ENCODE assay signal across 9 cellular contexts in the genomic region with DNA sequence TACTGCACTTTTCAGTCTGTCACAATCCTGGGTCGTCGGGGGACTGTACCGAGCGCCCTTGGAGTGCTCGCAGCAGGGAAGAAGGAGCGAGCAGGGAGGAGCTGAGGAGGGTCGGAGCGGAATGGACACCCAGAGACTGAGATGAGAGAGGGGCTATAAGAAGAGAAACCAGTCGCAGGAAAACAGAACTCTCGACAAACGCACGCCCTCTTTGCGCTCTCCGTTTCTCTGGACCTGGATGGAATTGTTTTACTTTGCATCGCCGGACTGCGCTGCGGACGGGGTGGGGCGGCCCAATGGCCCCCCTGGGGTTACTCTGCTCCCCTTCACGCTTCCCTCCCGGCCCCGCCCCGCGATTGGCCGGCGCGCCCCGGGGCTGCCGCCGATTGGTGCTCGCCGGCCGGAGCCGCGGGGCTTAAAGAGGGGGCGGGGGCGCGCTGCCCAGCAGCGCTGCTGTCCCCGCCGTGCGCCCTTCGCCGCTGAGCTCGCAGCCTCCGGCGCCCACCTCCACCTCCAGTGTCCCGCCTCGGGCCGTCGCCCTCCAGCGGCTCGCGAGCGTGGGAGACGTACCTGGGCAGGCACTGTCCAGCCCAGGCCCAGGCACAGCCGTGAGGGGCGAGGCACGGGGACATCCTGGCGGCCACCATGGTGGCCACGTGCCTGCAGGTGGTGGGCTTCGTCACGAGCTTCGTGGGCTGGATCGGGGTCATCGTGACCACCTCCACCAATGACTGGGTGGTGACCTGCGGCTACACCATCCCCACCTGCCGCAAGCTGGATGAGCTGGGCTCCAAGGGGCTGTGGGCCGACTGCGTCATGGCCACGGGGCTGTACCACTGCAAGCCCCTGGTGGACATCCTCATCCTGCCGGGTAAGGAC. TPM values are rescaled to one million over a fixed set of nuclear protein-coding genes. Genes with fewer than 3 reads are reported as not detected.
DNase-seq lines count a peak whose midpoint lies in the region; ATAC-seq, FAIRE-seq and TF ChIP-seq lines count a peak whose summit lies in the region.
"Had no signal": no experiment of that assay in that cellular context is flagged by ENCODE, and none has a peak within 500 bp of the region (broad histone marks: within the 10 kb centered on the region; RNA-seq: fewer than 3 reads in every experiment).

A gene (plus strand): TSS at position 447 of the 879 bp plus-strand sequence. CDS start 199 bp downstream, at position 646.

- 24% methylated on average over 29 of the region's 73 CpGs for WGBS in HepG2 (ENCODE audit: low lambda C conversion rate)

- H3K4me3 Mint-ChIP-seq in stimulated activated naive CD8-positive, alpha-beta T cell treated with anti-CD3 and anti-CD28 coated beads, Interleukin-15, Interleukin-2, amounts not matched to agents 100 ng/mL and 50 ng/mL, for 24 hours = peak within 1 kb of the TSS; percentile 79

- peaks cover 43% of the 10 kb centered on the region for H3K27me3 Mint-ChIP-seq in stimulated activated naive CD8-positive, alpha-beta T cell treated with anti-CD3 and anti-CD28 coated beads, Interleukin-15, Interleukin-2, amounts not matched to agents 100 ng/mL and 50 ng/mL, for 24 hours

- TF ChIP-seq RAD21 in HepG2 (CRISPR knock-in tag; IDR thresholded peaks at IDR 0.05) = no peak

- no peaks in the 10 kb centered on the region for H3K36me3 Mint-ChIP-seq in stimulated activated naive CD8-positive, alpha-beta T cell treated with anti-CD3 and anti-CD28 coated beads, Interleukin-15, Interleukin-2, amounts not matched to agents 100 ng/mL and 50 ng/mL, for 24 hours (ENCODE audit: low read depth)

- no peak for TF ChIP-seq POLR2A in HepG2 (IDR thresholded peaks at IDR 0.05; ENCODE audit: insufficient read depth in 1 of 2, low read depth in 2 of 2, low read length in 2 of 2)

- H3K4me3 ChIP-seq in duodenal mucosa (ENCODE audit: low read depth in 1 of 2, low read length in 2 of 2) (peak within 1 kb of the TSS; percentile 60 to 67), HepG2 (replicated peaks in 1 of 3; ENCODE audit: insufficient read depth in 1 of 3, low read depth in 2 of 3, low read length in 3 of 3) (peak within 1 kb of the TSS; percentile 54 to 74 (median 55))

- peak; percentile 5 for DNase-seq in NCI-H1105 (lab: John Stamatoyannopoulos, UW)
- DNase-seq in NCI-H1105 treated with DMSO at 0.1 percent for 48 hours (lab: John Stamatoyannopoulos, UW) = no peak
- peak; percentile 12 for DNase-seq in NCI-H524 treated with DMSO at 0.1 percent for 48 hours (lab: John Stamatoyannopoulos, UW)
- DNase-seq in HepG2 (ENCODE audit: low spot score) = no peak
- DNase-seq in GM19239 (ENCODE audit: insufficient read length, low spot score) = no peak

- H3K4me1 Mint-ChIP-seq in stimulated activated naive CD8-positive, alpha-beta T cell treated with anti-CD3 and anti-CD28 coated beads, Interleukin-15, Interleukin-2, amounts not matched to agents 100 ng/mL and 50 ng/mL, for 24 hours (ENCODE audit: low read depth) = peaks cover 12% of the 10 kb centered on the region

- H4K20me1 ChIP-seq in HepG2 (ENCODE audit: insufficient read depth, low read length) = no peaks in the 10 kb centered on the region

- H3K27ac ChIP-seq in duodenal mucosa (ENCODE audit: low read depth, low read length) (no peak within 1 kb of the TSS), HepG2 (ENCODE audit: extremely low read length, insufficient read depth, low read length) (no peak within 1 kb of the TSS)
- H3K27ac ChIP-seq: C4-2B had no signal

- peak within 1 kb of the TSS; percentile 20 for H2AFZ ChIP-seq in HepG2 (ENCODE audit: low read length)

- BruUV-seq in HepG2 (replicated peaks; lab: Mats Ljungman, UMichigan) = no TSS peak

- H3K36me3 ChIP-seq in duodenal mucosa (ENCODE audit: control insufficient read depth in 1 of 2, insufficient read depth in 2 of 2, low read length in 2 of 2) (no peaks in the 10 kb centered on the region), HepG2 (replicated peaks in 1 of 2; ENCODE audit: control insufficient read depth in 1 of 2, insufficient read depth in 2 of 2, low read length in 2 of 2) (no peaks in the 10 kb centered on the region)

- H3K4me1 ChIP-seq in duodenal mucosa (ENCODE audit: control insufficient read depth in 1 of 2, insufficient read depth in 2 of 2, low read length in 2 of 2) (peaks cover 11 to 13% of the 10 kb centered on the region in 2 donors), HepG2 (ENCODE audit: insufficient read depth, low read length) (peaks cover 51% of the 10 kb centered on the region)

- CTCF ChIA-PET in HepG2 (lab: Yijun Ruan, JAX; ENCODE audit: low intra/inter-chr PET ratio, low total read pairs) = no interaction called here

- H3K27me3 ChIP-seq in duodenal mucosa (ENCODE audit: control insufficient read depth in 1 of 2, insufficient read depth in 2 of 2, low read length in 2 of 2) = peaks cover 21 to 32% of the 10 kb centered on the region in 2 donors
- H3K27me3 ChIP-seq in HepG2 (ENCODE audit: control insufficient read depth in 1 of 2, insufficient read depth in 2 of 2, low read length in 2 of 2) = no peaks in the 10 kb centered on the region; a peak in 1 of 5 replicates

- no peak within 1 kb of the TSS for H3K27ac Mint-ChIP-seq in stimulated activated naive CD8-positive, alpha-beta T cell treated with anti-CD3 and anti-CD28 coated beads, Interleukin-15, Interleukin-2, amounts not matched to agents 100 ng/mL and 50 ng/mL, for 24 hours

- in situ Hi-C loops in HepG2 (cut with HindIII; ENCODE audit: extremely low pct_ligation_motif_present, low pct_unique_long_range_greater_than_20kb) = loop anchor here (10.0 kb wide), 1 partner anchor 276 kb away; no protein-coding TSS in a partner anchor

- peak within 1 kb of the TSS; percentile 90 for H3K4me2 ChIP-seq in HepG2 (ENCODE audit: low read depth, low read length)

- intact Hi-C loops in HepG2 (cut with micrococcal nuclease; ENCODE audit: unreplicated experiment) = loop anchor here (1.0 kb wide), 1 partner anchor 81 kb away; no protein-coding TSS in a partner anchor

- POLR2A ChIA-PET in HepG2 (lab: Yijun Ruan, JAX) = no interaction called here

- H3K9ac ChIP-seq in duodenal mucosa (ENCODE audit: low read depth in 1 of 2, low read length in 2 of 2) (peak within 1 kb of the TSS in 1 of 2 donors; percentile 47), HepG2 (ENCODE audit: insufficient read depth, low read depth, low read length) (peak within 1 kb of the TSS; percentile 26; the same call in 1 of the 2 replicates)

- no peaks in the 10 kb centered on the region for H3K9me3 Mint-ChIP-seq in stimulated activated naive CD8-positive, alpha-beta T cell treated with anti-CD3 and anti-CD28 coated beads, Interleukin-15, Interleukin-2, amounts not matched to agents 100 ng/mL and 50 ng/mL, for 24 hours

- FAIRE-seq in HepG2 (lab: Jason Lieb, UNC) = no peak
- no peak for FAIRE-seq in GM19239 (lab: Jason Lieb, UNC)

- no peaks in the 10 kb centered on the region for H3K9me3 ChIP-seq in duodenal mucosa (ENCODE audit: control insufficient read depth in 1 of 2, low read length in 2 of 2)
- H3K9me3 ChIP-seq in HepG2 (ENCODE audit: low read length) = no peaks in the 10 kb centered on the region

- ATAC-seq in HepG2 = peak; percentile 81
- ATAC-seq in GM18511 (IDR thresholded peaks at IDR 0.05; ENCODE audit: unreplicated experiment) = no peak

- H3K79me2 ChIP-seq in HepG2 (ENCODE audit: insufficient read depth, low read length) = no peaks in the 10 kb centered on the region

- TF ChIP-seq CTCF in HepG2 (CRISPR knock-in tag; IDR thresholded peaks at IDR 0.05) = peak; percentile 30; the same call in 1 of the 2 replicates

- TF ChIP-seq EP300 in HepG2 (IDR thresholded peaks at IDR 0.05; ENCODE audit: low read depth in 2 of 2, low read length in 2 of 2) (no peak), HepG2 (CRISPR knock-in tag; IDR thresholded peaks at IDR 0.05; ENCODE audit: borderline replicate concordance) (no peak)

TF ChIP-seq in HepG2, 621 proteins besides CTCF, POLR2A, EP300 and RAD21 (continues in another document):
- TF ChIP-seq, protein P1, sequence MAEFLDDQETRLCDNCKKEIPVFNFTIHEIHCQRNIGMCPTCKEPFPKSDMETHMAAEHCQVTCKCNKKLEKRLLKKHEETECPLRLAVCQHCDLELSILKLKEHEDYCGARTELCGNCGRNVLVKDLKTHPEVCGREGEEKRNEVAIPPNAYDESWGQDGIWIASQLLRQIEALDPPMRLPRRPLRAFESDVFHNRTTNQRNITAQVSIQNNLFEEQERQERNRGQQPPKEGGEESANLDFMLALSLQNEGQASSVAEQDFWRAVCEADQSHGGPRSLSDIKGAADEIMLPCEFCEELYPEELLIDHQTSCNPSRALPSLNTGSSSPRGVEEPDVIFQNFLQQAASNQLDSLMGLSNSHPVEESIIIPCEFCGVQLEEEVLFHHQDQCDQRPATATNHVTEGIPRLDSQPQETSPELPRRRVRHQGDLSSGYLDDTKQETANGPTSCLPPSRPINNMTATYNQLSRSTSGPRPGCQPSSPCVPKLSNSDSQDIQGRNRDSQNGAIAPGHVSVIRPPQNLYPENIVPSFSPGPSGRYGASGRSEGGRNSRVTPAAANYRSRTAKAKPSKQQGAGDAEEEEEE (CRISPR knock-in tag; IDR thresholded peaks at IDR 0.05; ENCODE audit: borderline replicate concordance) = no peak
- TF ChIP-seq MED1 (CRISPR knock-in tag; IDR thresholded peaks at IDR 0.05) = no peak

RNA-seq across cellular contexts. Expression of the gene that starts here (rescaled TPM):
- total RNA-seq in HepG2 (2016; rRNA removed; fragmentation: Illumina TruSeq; extraction: Trizol) = 2.9 and 4.9 TPM in 2 replicates
- 1.1 and 1.8 TPM in 2 replicates for total RNA-seq in HepG2 (2016; cell fraction: cytosol; rRNA removed; fragmentation: Illumina TruSeq; extraction: Trizol; ENCODE audit: low read depth)
- total RNA-seq in HepG2 (2016; cell fraction: insoluble cytoplasmic fraction; rRNA removed; fragmentation: Illumina TruSeq; extraction: Trizol) = 3.4 and 4.9 TPM in 2 replicates
- total RNA-seq in HepG2 (2016; cell fraction: membrane; rRNA removed; fragmentation: Illumina TruSeq; extraction: Trizol) = 4.5 and 4.9 TPM in 2 replicates
- total RNA-seq in HepG2 (2016; cell fraction: nucleus; rRNA removed; fragmentation: Illumina TruSeq; extraction: Trizol) = 4.8 and 6.0 TPM in 2 replicates
- 2.8 and 4.2 TPM in 2 replicates for polyA plus RNA-seq in HepG2 (2011; rRNA removed)
- 3.8 and 10.8 TPM in 2 replicates for polyA plus RNA-seq in HepG2 (2011; cell fraction: cytosol; rRNA removed)
- 4.4 and 4.9 TPM in 2 replicates for polyA plus RNA-seq in HepG2 (2011; cell fraction: nucleus; rRNA removed)
- polyA plus RNA-seq in HepG2 (2012) = 3.2 and 3.3 TPM in 2 replicates
- polyA plus RNA-seq in HepG2 (2016; cell fraction: cytosol; fragmentation: Illumina TruSeq; extraction: Trizol; ENCODE audit: low read depth) = 2.0 and 2.1 TPM in 2 replicates
- 4.1 and 4.5 TPM in 2 replicates for polyA plus RNA-seq in HepG2 (2016; cell fraction: insoluble cytoplasmic fraction; fragmentation: Illumina TruSeq; extraction: Trizol; ENCODE audit: low read depth)
- 4.6 and 4.7 TPM in 2 replicates for polyA plus RNA-seq in HepG2 (2016; cell fraction: membrane; fragmentation: Illumina TruSeq; extraction: Trizol; ENCODE audit: low read depth)
- 7.0 and 9.6 TPM in 2 replicates for polyA plus RNA-seq in HepG2 (2016; cell fraction: nucleus; fragmentation: Illumina TruSeq; extraction: Trizol; ENCODE audit: insufficient read depth, low read depth)
- polyA minus RNA-seq in HepG2 (2011; rRNA and poly(A)+ RNA removed; ENCODE audit: low replicate concordance) = 0.35 and 44.6 TPM in 2 replicates
- polyA minus RNA-seq in HepG2 (2011; cell fraction: cytosol; rRNA and poly(A)+ RNA removed) = 7.1 and 8.1 TPM in 2 replicates
- 3.5 and 4.0 TPM in 2 replicates for polyA minus RNA-seq in HepG2 (2011; cell fraction: nucleus; rRNA and poly(A)+ RNA removed)

Comparison
In these comparisons a context has a peak if more than half of its experiments do, and no peak if none do; other contexts are left out.
1. DNase-seq: peak in NCI-H1105 (single experiment) and NCI-H524 treated with DMSO at 0.1 percent for 48 hours (single experiment); none in NCI-H1105 treated with DMSO at 0.1 percent for 48 hours (single experiment), HepG2 (single experiment) and GM19239 (single experiment).